In the genomic region with DNA sequence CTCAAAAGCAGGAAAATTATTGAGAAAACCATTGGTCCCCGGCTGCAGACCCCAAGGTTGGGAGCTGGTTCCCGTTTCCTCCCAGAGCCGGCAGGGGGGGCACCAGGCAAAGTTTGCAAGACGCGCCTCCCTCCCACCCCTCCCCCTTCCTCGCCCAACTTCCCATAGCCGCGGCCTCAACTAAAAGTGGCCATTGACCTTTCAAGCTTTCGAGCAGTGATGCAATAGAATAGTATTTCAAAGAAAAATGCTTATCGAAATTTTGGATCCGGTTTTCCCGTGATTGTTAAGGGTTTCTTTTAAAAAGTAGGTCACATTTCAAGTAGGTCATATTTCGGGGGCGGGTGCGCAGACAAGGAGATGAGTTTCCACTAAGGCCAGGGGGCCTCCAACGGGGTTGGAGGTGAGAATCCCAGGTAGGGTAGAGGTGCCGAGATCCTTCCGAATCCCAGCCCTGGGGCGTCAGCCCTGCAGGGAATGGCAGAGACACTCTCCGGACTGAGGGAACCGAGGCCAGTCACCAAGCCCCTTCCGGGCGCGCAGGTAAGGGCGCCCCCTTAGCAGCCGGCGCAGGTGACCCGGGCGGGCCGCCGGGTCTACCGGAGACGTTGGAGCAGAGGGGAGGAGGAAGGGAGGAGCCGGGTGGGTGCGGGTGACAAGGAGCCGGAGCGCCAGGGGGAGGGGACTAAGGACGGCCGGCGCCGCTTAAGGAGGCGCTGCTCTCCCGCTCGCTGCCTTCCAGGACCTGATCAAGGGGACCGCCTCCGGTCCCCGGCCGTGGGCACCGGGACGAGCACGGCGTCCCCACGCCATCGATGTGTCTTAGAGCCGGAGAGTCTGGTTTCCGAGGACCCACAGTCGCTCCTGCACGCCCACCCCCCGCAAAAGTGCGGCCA, we compare ENCODE assay signal across 8 cellular contexts. TPM values are rescaled to one million over a fixed set of nuclear protein-coding genes. Genes with fewer than 3 reads are reported as not detected.
DNase-seq lines count a peak whose midpoint lies in the region; ATAC-seq and TF ChIP-seq lines count a peak whose summit lies in the region.

No MANE protein-coding gene starts in this region.

- H3K36me3 Mint-ChIP-seq in WTC11: peaks cover 23% of the 10 kb centered on the region

- CTCF ChIA-PET in WTC11 (lab: Charles Lee): interaction anchor here (0.6 to 4.2 kb wide), 50 partner anchors 10 to 534 kb away, joined by 3 to 69 read pairs (median 4); a partner anchor contains a TSS

- H3K4me3 Mint-ChIP-seq in WTC11: peak overlapping the region; percentile 85

- peak overlapping the region; percentile 80 for H3K27ac ChIP-seq in caudate nucleus (ENCODE audit: low read depth, low read length)

- H3K27me3 Mint-ChIP-seq in WTC11 (ENCODE audit: low read depth): peaks cover 26% of the 10 kb centered on the region

- peak overlapping the region; percentile 93 for H3K4me3 ChIP-seq in GM12875 (ENCODE audit: low read depth, low read length)

- POLR2A ChIA-PET in WTC11 (lab: Charles Lee): interaction anchor here (0.6 to 1.1 kb wide), 7 partner anchors 14 to 639 kb away, joined by 3 to 10 read pairs (median 3); no protein-coding TSS in a partner anchor

- ATAC-seq in HG02642 (IDR thresholded peaks at IDR 0.05; ENCODE audit: poor library complexity, unreplicated experiment) (peak; percentile 53), WTC11 (peak; percentile 69)

- peak overlapping the region; percentile 90 for H3K27ac Mint-ChIP-seq in WTC11

- TF ChIP-seq CTCF in GM12875 (IDR thresholded peaks at IDR 0.05; ENCODE audit: borderline replicate concordance, insufficient read depth, low read depth, low read length): peak; percentile 82
- peak; percentile 76 for TF ChIP-seq CTCF in WTC11 (IDR thresholded peaks at IDR 0.05)

- DNase-seq in NCI-H1930 (lab: John Stamatoyannopoulos, UW) (peak; percentile 68 to 73), WTC11 (ENCODE audit: low spot score) (peak; percentile 92), caudate nucleus (lab: John Stamatoyannopoulos, UW) (peak in 55 of 61 donors; percentile 8 to 82 (median 55)), islet precursor cell (peak; percentile 95), middle frontal gyrus (ENCODE audit: extremely low spot score, low spot score) (no peak)
- DNase-seq in stimulated activated CD4-positive, alpha-beta T cell treated with anti-CD3 and anti-CD28 coated beads, Interleukin-12 subunit alpha, Interleukin-12 subunit beta, amount 100 ng/mL, for 24 hours (ENCODE audit: low read depth in 2 of 2): peak; percentile 40 to 63

- peaks cover 13% of the 10 kb centered on the region for H3K4me1 Mint-ChIP-seq in WTC11

- H3K9me3 Mint-ChIP-seq in WTC11: no peaks in the 10 kb centered on the region

TF ChIP-seq in WTC11, 78 proteins besides CTCF, POLR2A, EP300 and RAD21 (continues in another document):
- no peak for TF ChIP-seq ZNF396 (CRISPR knock-in tag; IDR thresholded peaks at IDR 0.05; ENCODE audit: borderline replicate concordance)
- no peak for TF ChIP-seq ZNF423 (CRISPR knock-in tag; IDR thresholded peaks at IDR 0.05)
- 0 out of 2 replicates have a peak, but pooled peaks have one; percentile 23 for TF ChIP-seq GABPB1 (CRISPR knock-in tag; IDR thresholded peaks at IDR 0.05)
- 0 out of 2 replicates have a peak, but pooled peaks have one; percentile 66 for TF ChIP-seq ZNF219 (CRISPR knock-in tag; IDR thresholded peaks at IDR 0.05; ENCODE audit: borderline replicate concordance)
- TF ChIP-seq, protein P1, sequence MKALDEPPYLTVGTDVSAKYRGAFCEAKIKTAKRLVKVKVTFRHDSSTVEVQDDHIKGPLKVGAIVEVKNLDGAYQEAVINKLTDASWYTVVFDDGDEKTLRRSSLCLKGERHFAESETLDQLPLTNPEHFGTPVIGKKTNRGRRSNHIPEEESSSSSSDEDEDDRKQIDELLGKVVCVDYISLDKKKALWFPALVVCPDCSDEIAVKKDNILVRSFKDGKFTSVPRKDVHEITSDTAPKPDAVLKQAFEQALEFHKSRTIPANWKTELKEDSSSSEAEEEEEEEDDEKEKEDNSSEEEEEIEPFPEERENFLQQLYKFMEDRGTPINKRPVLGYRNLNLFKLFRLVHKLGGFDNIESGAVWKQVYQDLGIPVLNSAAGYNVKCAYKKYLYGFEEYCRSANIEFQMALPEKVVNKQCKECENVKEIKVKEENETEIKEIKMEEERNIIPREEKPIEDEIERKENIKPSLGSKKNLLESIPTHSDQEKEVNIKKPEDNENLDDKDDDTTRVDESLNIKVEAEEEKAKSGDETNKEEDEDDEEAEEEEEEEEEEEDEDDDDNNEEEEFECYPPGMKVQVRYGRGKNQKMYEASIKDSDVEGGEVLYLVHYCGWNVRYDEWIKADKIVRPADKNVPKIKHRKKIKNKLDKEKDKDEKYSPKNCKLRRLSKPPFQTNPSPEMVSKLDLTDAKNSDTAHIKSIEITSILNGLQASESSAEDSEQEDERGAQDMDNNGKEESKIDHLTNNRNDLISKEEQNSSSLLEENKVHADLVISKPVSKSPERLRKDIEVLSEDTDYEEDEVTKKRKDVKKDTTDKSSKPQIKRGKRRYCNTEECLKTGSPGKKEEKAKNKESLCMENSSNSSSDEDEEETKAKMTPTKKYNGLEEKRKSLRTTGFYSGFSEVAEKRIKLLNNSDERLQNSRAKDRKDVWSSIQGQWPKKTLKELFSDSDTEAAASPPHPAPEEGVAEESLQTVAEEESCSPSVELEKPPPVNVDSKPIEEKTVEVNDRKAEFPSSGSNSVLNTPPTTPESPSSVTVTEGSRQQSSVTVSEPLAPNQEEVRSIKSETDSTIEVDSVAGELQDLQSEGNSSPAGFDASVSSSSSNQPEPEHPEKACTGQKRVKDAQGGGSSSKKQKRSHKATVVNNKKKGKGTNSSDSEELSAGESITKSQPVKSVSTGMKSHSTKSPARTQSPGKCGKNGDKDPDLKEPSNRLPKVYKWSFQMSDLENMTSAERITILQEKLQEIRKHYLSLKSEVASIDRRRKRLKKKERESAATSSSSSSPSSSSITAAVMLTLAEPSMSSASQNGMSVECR (CRISPR knock-in tag; IDR thresholded peaks at IDR 0.05; ENCODE audit: borderline replicate concordance): peak; percentile 18; the same call in 1 of the 2 replicates
- no peak for TF ChIP-seq PRRX2 (CRISPR knock-in tag; IDR thresholded peaks at IDR 0.05)
- TF ChIP-seq, protein P2, sequence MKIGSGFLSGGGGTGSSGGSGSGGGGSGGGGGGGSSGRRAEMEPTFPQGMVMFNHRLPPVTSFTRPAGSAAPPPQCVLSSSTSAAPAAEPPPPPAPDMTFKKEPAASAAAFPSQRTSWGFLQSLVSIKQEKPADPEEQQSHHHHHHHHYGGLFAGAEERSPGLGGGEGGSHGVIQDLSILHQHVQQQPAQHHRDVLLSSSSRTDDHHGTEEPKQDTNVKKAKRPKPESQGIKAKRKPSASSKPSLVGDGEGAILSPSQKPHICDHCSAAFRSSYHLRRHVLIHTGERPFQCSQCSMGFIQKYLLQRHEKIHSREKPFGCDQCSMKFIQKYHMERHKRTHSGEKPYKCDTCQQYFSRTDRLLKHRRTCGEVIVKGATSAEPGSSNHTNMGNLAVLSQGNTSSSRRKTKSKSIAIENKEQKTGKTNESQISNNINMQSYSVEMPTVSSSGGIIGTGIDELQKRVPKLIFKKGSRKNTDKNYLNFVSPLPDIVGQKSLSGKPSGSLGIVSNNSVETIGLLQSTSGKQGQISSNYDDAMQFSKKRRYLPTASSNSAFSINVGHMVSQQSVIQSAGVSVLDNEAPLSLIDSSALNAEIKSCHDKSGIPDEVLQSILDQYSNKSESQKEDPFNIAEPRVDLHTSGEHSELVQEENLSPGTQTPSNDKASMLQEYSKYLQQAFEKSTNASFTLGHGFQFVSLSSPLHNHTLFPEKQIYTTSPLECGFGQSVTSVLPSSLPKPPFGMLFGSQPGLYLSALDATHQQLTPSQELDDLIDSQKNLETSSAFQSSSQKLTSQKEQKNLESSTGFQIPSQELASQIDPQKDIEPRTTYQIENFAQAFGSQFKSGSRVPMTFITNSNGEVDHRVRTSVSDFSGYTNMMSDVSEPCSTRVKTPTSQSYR (CRISPR knock-in tag; IDR thresholded peaks at IDR 0.05): peak; percentile 18; the same call in 1 of the 2 replicates
- TF ChIP-seq, protein P3, sequence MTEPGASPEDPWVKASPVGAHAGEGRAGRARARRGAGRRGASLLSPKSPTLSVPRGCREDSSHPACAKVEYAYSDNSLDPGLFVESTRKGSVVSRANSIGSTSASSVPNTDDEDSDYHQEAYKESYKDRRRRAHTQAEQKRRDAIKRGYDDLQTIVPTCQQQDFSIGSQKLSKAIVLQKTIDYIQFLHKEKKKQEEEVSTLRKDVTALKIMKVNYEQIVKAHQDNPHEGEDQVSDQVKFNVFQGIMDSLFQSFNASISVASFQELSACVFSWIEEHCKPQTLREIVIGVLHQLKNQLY (CRISPR knock-in tag; IDR thresholded peaks at IDR 0.05): no peak
- TF ChIP-seq, protein P4, sequence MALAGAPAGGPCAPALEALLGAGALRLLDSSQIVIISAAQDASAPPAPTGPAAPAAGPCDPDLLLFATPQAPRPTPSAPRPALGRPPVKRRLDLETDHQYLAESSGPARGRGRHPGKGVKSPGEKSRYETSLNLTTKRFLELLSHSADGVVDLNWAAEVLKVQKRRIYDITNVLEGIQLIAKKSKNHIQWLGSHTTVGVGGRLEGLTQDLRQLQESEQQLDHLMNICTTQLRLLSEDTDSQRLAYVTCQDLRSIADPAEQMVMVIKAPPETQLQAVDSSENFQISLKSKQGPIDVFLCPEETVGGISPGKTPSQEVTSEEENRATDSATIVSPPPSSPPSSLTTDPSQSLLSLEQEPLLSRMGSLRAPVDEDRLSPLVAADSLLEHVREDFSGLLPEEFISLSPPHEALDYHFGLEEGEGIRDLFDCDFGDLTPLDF (CRISPR knock-in tag; IDR thresholded peaks at IDR 0.05): no peak
- peak; percentile 16; the same call in 1 of the 2 replicates for TF ChIP-seq SP1 (CRISPR knock-in tag; conservative IDR thresholded peaks at IDR 0.05)
- peak; percentile 5; the same call in 1 of the 2 replicates for TF ChIP-seq NFYB (CRISPR knock-in tag; conservative IDR thresholded peaks at IDR 0.05; ENCODE audit: low read depth)
- no peak for TF ChIP-seq ZNF317 (CRISPR knock-in tag; IDR thresholded peaks at IDR 0.05; ENCODE audit: borderline replicate concordance, low read depth)
- TF ChIP-seq FOXP1 (CRISPR knock-in tag; IDR thresholded peaks at IDR 0.05; ENCODE audit: borderline replicate concordance): no peak
- TF ChIP-seq, protein P5, sequence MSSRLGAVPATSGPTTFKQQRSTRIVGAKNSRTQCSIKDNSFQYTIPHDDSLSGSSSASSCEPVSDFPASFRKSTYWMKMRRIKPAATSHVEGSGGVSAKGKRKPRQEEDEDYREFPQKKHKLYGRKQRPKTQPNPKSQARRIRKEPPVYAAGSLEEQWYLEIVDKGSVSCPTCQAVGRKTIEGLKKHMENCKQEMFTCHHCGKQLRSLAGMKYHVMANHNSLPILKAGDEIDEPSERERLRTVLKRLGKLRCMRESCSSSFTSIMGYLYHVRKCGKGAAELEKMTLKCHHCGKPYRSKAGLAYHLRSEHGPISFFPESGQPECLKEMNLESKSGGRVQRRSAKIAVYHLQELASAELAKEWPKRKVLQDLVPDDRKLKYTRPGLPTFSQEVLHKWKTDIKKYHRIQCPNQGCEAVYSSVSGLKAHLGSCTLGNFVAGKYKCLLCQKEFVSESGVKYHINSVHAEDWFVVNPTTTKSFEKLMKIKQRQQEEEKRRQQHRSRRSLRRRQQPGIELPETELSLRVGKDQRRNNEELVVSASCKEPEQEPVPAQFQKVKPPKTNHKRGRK (CRISPR knock-in tag; IDR thresholded peaks at IDR 0.05; ENCODE audit: borderline replicate concordance): no peak

RNA-seq across cellular contexts. Expression of a gene that starts 2.6 kb away (rescaled TPM):
- 31.7 to 44.4 TPM (median 32.9 TPM) in 3 replicates for total RNA-seq in WTC11 (2021)
